ENCODE assay signal across 8 cellular contexts in genomic region chr6:110876170-110876773, GRCh38. TPM values are rescaled to one million over a fixed set of nuclear protein-coding genes. Genes with fewer than 3 reads are reported as not detected.
DNase-seq lines count a peak whose midpoint lies in the region; ATAC-seq and TF ChIP-seq lines count a peak whose summit lies in the region.

No MANE protein-coding gene starts in this region.

- no peak for TF ChIP-seq CTCF in HL-60 (IDR thresholded peaks at IDR 0.05; ENCODE audit: insufficient read depth, low read length)
- TF ChIP-seq CTCF in endothelial cell (IDR thresholded peaks at IDR 0.05; ENCODE audit: unreplicated experiment), result no peak

- H3K36me3 ChIP-seq in BLaER1 treated with 17β-estradiol and CSF1 and Interleukin-3, amounts not matched to agents 10 nM and 100 nM, result peaks cover 0 to 14% (median 0%) of the 10 kb centered on the region in 11 experiments; a peak in 5 of 22 replicates

- peak overlapping the region; percentile 91 for H3K4me3 Mint-ChIP-seq in endothelial cell (ENCODE audit: unreplicated experiment)

- peak; percentile 31 for ATAC-seq in GM19328 (IDR thresholded peaks at IDR 0.05; ENCODE audit: unreplicated experiment)

- peak overlapping the region; percentile 13 for H3K27ac Mint-ChIP-seq in endothelial cell (ENCODE audit: unreplicated experiment)

- no peaks in the 10 kb centered on the region for H3K9me3 ChIP-seq in BLaER1 treated with 17β-estradiol and CSF1 and Interleukin-3, amounts not matched to agents 10 nM and 100 nM (replicated peaks in 1 of 11)

- H3K27me3 ChIP-seq in BLaER1 treated with 17β-estradiol and CSF1 and Interleukin-3, amounts not matched to agents 10 nM and 100 nM, result no peaks in the 10 kb centered on the region
- H3K27me3 ChIP-seq in HL-60 (ENCODE audit: insufficient read depth, poor library complexity, severe bottlenecking), result no peaks in the 10 kb centered on the region

- H3K9me3 Mint-ChIP-seq in endothelial cell (ENCODE audit: unreplicated experiment), result no peaks in the 10 kb centered on the region

- DNase-seq in HL-60 (ENCODE audit: low read depth in 1 of 2, low spot score in 1 of 2) (peak in 1 of 2 experiments; percentile 71), NOMO-1 treated with DMSO at 0.1 percent for 48 hours (lab: John Stamatoyannopoulos, UW; ENCODE audit: unreplicated experiment) (peak; percentile 65), endothelial cell (ENCODE audit: low spot score) (peak; percentile 77), mesenteric fat pad (ENCODE audit: low spot score) (peak; percentile 95)
- peak; percentile 58 for DNase-seq in activated CD8-positive, alpha-beta memory T cell treated with anti-CD3 and anti-CD28 coated beads, Interleukin-2, amount 50 U/mL, for 4 hours
- peak; percentile 26 for DNase-seq in stimulated activated CD8-positive, alpha-beta memory T cell treated with anti-CD3 and anti-CD28 coated beads, Interleukin-15, amount 100 ng/mL, for 24 hours (ENCODE audit: low read depth)

- H3K36me3 Mint-ChIP-seq in endothelial cell (ENCODE audit: low read depth, unreplicated experiment), result peaks cover 4% of the 10 kb centered on the region

- peak overlapping the region; percentile 87 to 100 (median 97) for H3K4me3 ChIP-seq in BLaER1 treated with 17β-estradiol and CSF1 and Interleukin-3, amounts not matched to agents 10 nM and 100 nM
- H3K4me3 ChIP-seq in HL-60 (replicated peaks; ENCODE audit: insufficient read depth, low read length), result peak overlapping the region; percentile 91

- peaks cover 1% of the 10 kb centered on the region for H3K27me3 Mint-ChIP-seq in endothelial cell (ENCODE audit: unreplicated experiment)

- peak overlapping the region; percentile 95 to 99 (median 98) for H3K9ac ChIP-seq in BLaER1 treated with 17β-estradiol and CSF1 and Interleukin-3, amounts not matched to agents 10 nM and 100 nM

- peaks cover 60 to 66% (median 64%) of the 10 kb centered on the region in 11 experiments for H4K20me1 ChIP-seq in BLaER1 treated with 17β-estradiol and CSF1 and Interleukin-3, amounts not matched to agents 10 nM and 100 nM

- peak overlapping the region; percentile 85 to 98 (median 93) for H3K4me2 ChIP-seq in BLaER1 treated with 17β-estradiol and CSF1 and Interleukin-3, amounts not matched to agents 10 nM and 100 nM

- peaks cover 45 to 54% (median 52%) of the 10 kb centered on the region in 10 experiments for H3K4me1 ChIP-seq in BLaER1 treated with 17β-estradiol and CSF1 and Interleukin-3, amounts not matched to agents 10 nM and 100 nM

- peak overlapping the region; percentile 87 to 97 (median 95) for H3K27ac ChIP-seq in BLaER1 treated with 17β-estradiol and CSF1 and Interleukin-3, amounts not matched to agents 10 nM and 100 nM
- peak overlapping the region; percentile 97 for H3K27ac ChIP-seq in HL-60 (replicated peaks)

- peaks cover 28% of the 10 kb centered on the region for H3K4me1 Mint-ChIP-seq in endothelial cell (ENCODE audit: unreplicated experiment)

RNA-seq across cellular contexts. Expression of gene AMD1, which starts 1.7 kb away (rescaled TPM):
- total RNA-seq in endothelial cell (ENCODE audit: unreplicated experiment) (50.5 TPM), mesenteric fat pad (71.9 TPM)
